In the genomic region with DNA sequence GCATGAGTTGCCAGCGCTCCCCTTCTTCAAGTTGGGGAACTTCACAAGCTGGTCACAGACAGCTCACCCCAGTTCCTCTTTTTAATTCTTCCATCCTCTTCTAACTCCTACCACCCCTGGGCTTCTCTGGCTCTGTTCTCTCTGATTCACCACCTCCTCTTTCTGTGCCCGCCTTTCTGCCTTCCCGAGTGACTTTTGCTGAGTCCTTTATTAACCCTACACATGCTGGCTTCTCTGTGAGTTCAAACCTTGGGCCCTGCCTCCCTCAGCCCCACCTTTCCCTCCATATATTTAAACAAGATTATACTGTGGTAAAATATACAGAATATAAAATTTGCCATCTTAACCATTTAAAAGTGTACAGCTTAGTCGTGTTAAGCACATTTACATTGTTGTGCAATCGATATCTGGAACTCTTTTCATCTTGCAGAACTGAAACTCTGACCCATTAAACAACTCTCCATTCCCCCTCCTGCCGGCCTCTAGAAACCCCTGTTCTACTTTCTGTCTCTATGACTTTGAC, we compare ENCODE assay signal across 11 cellular contexts. TPM values are rescaled to one million over a fixed set of nuclear protein-coding genes. Genes with fewer than 3 reads are reported as not detected.
A peak's percentile ranks its signal among the peaks of the same experiment; 100 is the strongest.
DNase-seq lines count a peak whose midpoint lies in the region; ATAC-seq and TF ChIP-seq lines count a peak whose summit lies in the region.
"Had no signal": no experiment of that assay in that cellular context is flagged by ENCODE, and none has a peak within 500 bp of the region (broad histone marks: within the 10 kb centered on the region; RNA-seq: fewer than 3 reads in every experiment).

No MANE protein-coding gene starts in this region.

- no peaks in the 10 kb centered on the region for H3K9me3 ChIP-seq in neural progenitor cell (ENCODE audit: low read depth)

- DNase-seq in GDM1 (lab: John Stamatoyannopoulos, UW) (peak; percentile 79), fibroblast of pulmonary artery (ENCODE audit: low read depth) (peak; percentile 14), dorsolateral prefrontal cortex (no peak), neural progenitor cell (ENCODE audit: low spot score) (no peak), ureter (ENCODE audit: low spot score) (no peak), NCI-H187 (lab: John Stamatoyannopoulos, UW) (no peak)
- DNase-seq: NCI-H82 had no signal

- no peak overlapping the region for H2AFZ ChIP-seq in neural progenitor cell (replicated peaks)

- H3K27ac ChIP-seq in dorsolateral prefrontal cortex (peak overlapping the region in 18 of 59 donors; percentile 2 to 65 (median 23)), neural progenitor cell (no peak overlapping the region)

- TF ChIP-seq CTCF in fibroblast of pulmonary artery (IDR thresholded peaks at IDR 0.05; ENCODE audit: low read length, missing control alignments) (no peak), dorsolateral prefrontal cortex (IDR thresholded peaks at IDR 0.05 in 54 of 56, conservative IDR thresholded peaks at IDR 0.05 in 2 of 56; ENCODE audit: low read depth in 1 of 56, partially characterized antibody in 56 of 56) (no peak), neural progenitor cell (IDR thresholded peaks at IDR 0.05) (no peak)

- no peak overlapping the region for H3K4me3 Mint-ChIP-seq in neural progenitor cell

- no peaks in the 10 kb centered on the region for H3K4me1 ChIP-seq in neural progenitor cell

- no peaks in the 10 kb centered on the region for H3K79me2 ChIP-seq in neural progenitor cell (ENCODE audit: low read depth)

- H3K9me3 Mint-ChIP-seq in neural progenitor cell = no peaks in the 10 kb centered on the region

- ATAC-seq in GM21447 (IDR thresholded peaks at IDR 0.05; ENCODE audit: unreplicated experiment) = peak; percentile 72
- peak; percentile 66 for ATAC-seq in HG03521 (IDR thresholded peaks at IDR 0.05; ENCODE audit: unreplicated experiment)

- H3K4me1 Mint-ChIP-seq in neural progenitor cell = peaks cover 3% of the 10 kb centered on the region

- intact Hi-C loops in dorsolateral prefrontal cortex (cut with DNase I) = loop anchor here in 1 of 2 donors (5.0 to 10.0 kb wide), 2 partner anchors 44 to 404 kb away; no protein-coding TSS in a partner anchor

- H3K4me2 ChIP-seq in neural progenitor cell = no peak overlapping the region

- H3K4me3 ChIP-seq in fibroblast of pulmonary artery (replicated peaks; ENCODE audit: low read depth, low read length) = no peak overlapping the region
- no peak overlapping the region for H3K4me3 ChIP-seq in dorsolateral prefrontal cortex
- H3K4me3 ChIP-seq in neural progenitor cell = no peak overlapping the region

- H3F3A ChIP-seq in neural progenitor cell (ENCODE audit: low read depth) = no peaks in the 10 kb centered on the region

- H3K27me3 Mint-ChIP-seq in neural progenitor cell (ENCODE audit: insufficient read depth, low read depth) = no peaks in the 10 kb centered on the region

- H3K27me3 ChIP-seq in dorsolateral prefrontal cortex (no peaks in the 10 kb centered on the region), neural progenitor cell (no peaks in the 10 kb centered on the region)

- H3K9ac ChIP-seq in neural progenitor cell = no peak overlapping the region

- no peaks in the 10 kb centered on the region for H4K20me1 ChIP-seq in neural progenitor cell (ENCODE audit: low read depth)

- no peak overlapping the region for H3K27ac Mint-ChIP-seq in neural progenitor cell

- no peaks in the 10 kb centered on the region for H3K36me3 ChIP-seq in neural progenitor cell

- peaks cover 3% of the 10 kb centered on the region for H3K36me3 Mint-ChIP-seq in neural progenitor cell

RNA-seq across cellular contexts. Expression of a gene that starts 32.0 kb away (rescaled TPM):
- total RNA-seq in dorsolateral prefrontal cortex (1 to 10 TPM in 13 of 120 experiments, under 1 TPM in 87, not detected in 20; 0.18 to 1.8 (median 0.56) TPM), neural progenitor cell (ENCODE audit: low replicate concordance) (not detected in 2 replicates), ureter (4.2 TPM)
- total RNA-seq: astrocyte, temporal lobe had no signal

Comparison
In these comparisons a context has a peak if more than half of its experiments do, and no peak if none do; other contexts are left out.
1. DNase-seq: peak in GDM1 (single experiment) and fibroblast of pulmonary artery (single experiment); none in dorsolateral prefrontal cortex (0 of 10), neural progenitor cell (single experiment), ureter (single experiment) and NCI-H187 (0 of 2).